In the genomic region with DNA sequence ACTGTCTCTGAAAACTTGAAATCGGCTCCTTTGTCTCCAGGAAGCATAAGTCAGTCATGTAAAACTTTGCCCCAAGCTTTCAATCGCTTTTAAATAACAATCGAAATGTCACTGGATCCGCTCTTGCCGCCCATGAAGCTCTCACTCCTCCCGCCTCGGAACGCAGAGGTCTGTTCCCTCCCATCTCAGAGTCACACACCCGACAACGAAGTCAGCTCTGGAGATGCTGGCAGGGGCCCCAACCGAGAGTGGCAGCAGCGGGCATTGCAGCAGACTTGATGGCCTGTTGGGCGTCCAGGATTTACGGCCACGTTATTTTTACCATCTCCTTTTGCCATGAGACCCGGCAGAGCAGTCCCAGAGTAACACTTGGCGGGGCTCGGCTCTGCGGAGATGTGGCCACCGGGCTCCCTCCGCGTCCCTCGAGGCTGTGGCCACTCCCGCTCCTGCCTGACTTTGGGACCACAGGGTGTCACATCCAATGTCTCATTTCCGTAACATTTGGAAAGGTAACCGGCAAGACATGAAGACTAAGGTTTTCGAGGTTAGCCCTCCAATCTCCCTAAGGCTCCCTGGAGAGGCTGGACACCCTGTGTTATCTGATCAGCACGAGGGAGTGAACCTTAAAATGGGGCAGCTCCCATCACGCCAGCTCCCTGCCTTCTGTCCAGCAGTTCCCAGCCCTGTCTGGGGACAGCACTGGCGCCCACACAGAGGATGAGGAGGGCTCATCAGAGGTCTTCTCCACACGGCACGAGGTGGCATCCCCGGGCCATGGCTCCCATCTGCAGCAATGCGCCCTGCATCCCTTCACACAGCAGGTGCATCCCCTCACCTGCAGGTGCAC, we compare ENCODE assay signal across 17 cellular contexts.
"Had no signal": no experiment of that assay in that cellular context is flagged by ENCODE, and none has a peak within 500 bp of the region (broad histone marks: within the 10 kb centered on the region; RNA-seq: fewer than 3 reads in every experiment).

No MANE protein-coding gene starts in this region.

- H3K9me3 ChIP-seq: gastroesophageal sphincter, heart left ventricle, vagina had no signal

- H3K4me3 ChIP-seq: gastroesophageal sphincter, heart left ventricle, lung, skin epidermis, vagina had no signal

- H3K27me3 ChIP-seq: vagina had no signal

- H3K27ac ChIP-seq: gastroesophageal sphincter, heart left ventricle, skin epidermis, vagina, VCaP had no signal

- H3K36me3 ChIP-seq: gastroesophageal sphincter, heart left ventricle, vagina had no signal

- H3K4me1 ChIP-seq: vagina had no signal

- ATAC-seq: gastroesophageal sphincter; heart left ventricle; left colon; natural killer cell treated with Interleukin-12 subunit alpha and Interleukin-12 subunit beta and Interleukin-15 and Interleukin-18, amount 100 ng/mL, for 72 hours; right cardiac atrium had no signal

- DNase-seq: activated CD4-positive, alpha-beta memory T cell treated with anti-CD3 and anti-CD28 coated beads for 36 hours; activated CD4-positive, alpha-beta T cell treated with anti-CD3 and anti-CD28 coated beads for 1 hour; cerebellar nuclear complex; cortex of kidney; heart left ventricle; left colon; right cardiac atrium; stimulated activated CD4-positive, alpha-beta T cell treated with anti-CD3 and anti-CD28 coated beads, Interleukin-15, amount 100 ng/mL, for 24 hours; stimulated activated CD4-positive, alpha-beta T cell treated with anti-CD3 and anti-CD28 coated beads, Interleukin-2, amount 100 ng/mL, for 48 hours; T-helper 2 cell; trophoblast cell had no signal
